ENCODE assay signal across 24 cellular contexts in the genomic region with DNA sequence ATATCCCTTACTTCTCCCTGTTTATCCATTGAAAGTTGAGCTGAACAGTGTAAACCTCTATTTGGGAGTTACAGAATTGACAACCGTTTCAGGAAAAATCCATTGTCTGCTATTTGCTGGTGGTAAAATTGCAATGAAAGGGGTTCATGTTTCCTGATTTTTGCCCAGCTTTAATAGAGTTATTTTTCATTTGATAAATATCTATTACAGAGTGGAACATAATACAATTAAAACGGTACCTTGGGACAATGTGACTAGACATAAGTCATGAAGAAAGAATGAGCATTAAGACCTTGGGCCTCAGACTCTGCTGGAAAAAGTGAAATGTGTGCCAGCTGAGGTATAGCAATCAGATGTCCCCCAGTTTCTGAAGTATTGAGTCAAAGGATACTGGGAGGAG.
"Had no signal": no experiment of that assay in that cellular context is flagged by ENCODE, and none has a peak within 500 bp of the region (broad histone marks: within the 10 kb centered on the region; RNA-seq: fewer than 3 reads in every experiment).

No MANE protein-coding gene starts in this region.

- H3K27me3 Mint-ChIP-seq: dendritic cell treated with granulocyte-macrophage colony-stimulating factor and Interleukin-4, amounts not matched to agents 40 ng/mL and 50 ng/mL, for 4 days; effector memory CD8-positive, alpha-beta T cell had no signal

- H3K9me3 Mint-ChIP-seq: dendritic cell treated with granulocyte-macrophage colony-stimulating factor and Interleukin-4, amounts not matched to agents 40 ng/mL and 50 ng/mL, for 4 days; endodermal cell had no signal

- H3K4me1 ChIP-seq: colonic mucosa, esophagus muscularis mucosa, esophagus squamous epithelium, foreskin keratinocyte, gastrocnemius medialis, gastroesophageal sphincter, heart left ventricle, heart right ventricle had no signal

- H3K4me3 Mint-ChIP-seq: dendritic cell treated with granulocyte-macrophage colony-stimulating factor and Interleukin-4, amounts not matched to agents 40 ng/mL and 50 ng/mL, for 4 days; effector memory CD8-positive, alpha-beta T cell; endodermal cell had no signal

- H3K27ac ChIP-seq: colonic mucosa, coronary artery, dorsolateral prefrontal cortex, epithelial cell of prostate, esophagus muscularis mucosa, esophagus squamous epithelium, foreskin keratinocyte, gastrocnemius medialis, gastroesophageal sphincter, heart left ventricle, heart right ventricle had no signal

- ATAC-seq: effector memory CD8-positive, alpha-beta T cell; esophagus mucosa; foreskin keratinocyte; gastrocnemius medialis; gastroesophageal sphincter; heart left ventricle; heart right ventricle had no signal

- H3K36me3 ChIP-seq: colonic mucosa, esophagus muscularis mucosa, esophagus squamous epithelium, gastrocnemius medialis, gastroesophageal sphincter, heart left ventricle, heart right ventricle had no signal

- DNase-seq: colonic mucosa; cortex of kidney; dermis blood vessel endothelial cell; dorsolateral prefrontal cortex; effector CD4-positive, alpha-beta T cell; effector CD8-positive, alpha-beta T cell; effector memory CD4-positive, alpha-beta T cell; effector memory CD8-positive, alpha-beta T cell; endodermal cell; erythroblast; esophagus squamous epithelium; foreskin keratinocyte; foreskin melanocyte; gastrocnemius medialis; glutamatergic neuron; head of caudate nucleus; heart left ventricle; heart right ventricle had no signal

- H3K27ac Mint-ChIP-seq: dendritic cell treated with granulocyte-macrophage colony-stimulating factor and Interleukin-4, amounts not matched to agents 40 ng/mL and 50 ng/mL, for 4 days; effector memory CD8-positive, alpha-beta T cell; endodermal cell had no signal

- H3K4me3 ChIP-seq: colonic mucosa, coronary artery, dorsolateral prefrontal cortex, esophagus muscularis mucosa, esophagus squamous epithelium, gastrocnemius medialis, gastroesophageal sphincter, heart left ventricle, heart right ventricle had no signal

- H3K9me3 ChIP-seq: colonic mucosa, esophagus muscularis mucosa, esophagus squamous epithelium, gastrocnemius medialis, gastroesophageal sphincter, heart left ventricle, heart right ventricle had no signal

- H3K27me3 ChIP-seq: colonic mucosa, esophagus squamous epithelium, gastrocnemius medialis, gastroesophageal sphincter, heart right ventricle had no signal

- H3K4me1 Mint-ChIP-seq: endodermal cell had no signal
